Comparison of ENCODE assay signal across 8 cellular contexts in the genomic region with DNA sequence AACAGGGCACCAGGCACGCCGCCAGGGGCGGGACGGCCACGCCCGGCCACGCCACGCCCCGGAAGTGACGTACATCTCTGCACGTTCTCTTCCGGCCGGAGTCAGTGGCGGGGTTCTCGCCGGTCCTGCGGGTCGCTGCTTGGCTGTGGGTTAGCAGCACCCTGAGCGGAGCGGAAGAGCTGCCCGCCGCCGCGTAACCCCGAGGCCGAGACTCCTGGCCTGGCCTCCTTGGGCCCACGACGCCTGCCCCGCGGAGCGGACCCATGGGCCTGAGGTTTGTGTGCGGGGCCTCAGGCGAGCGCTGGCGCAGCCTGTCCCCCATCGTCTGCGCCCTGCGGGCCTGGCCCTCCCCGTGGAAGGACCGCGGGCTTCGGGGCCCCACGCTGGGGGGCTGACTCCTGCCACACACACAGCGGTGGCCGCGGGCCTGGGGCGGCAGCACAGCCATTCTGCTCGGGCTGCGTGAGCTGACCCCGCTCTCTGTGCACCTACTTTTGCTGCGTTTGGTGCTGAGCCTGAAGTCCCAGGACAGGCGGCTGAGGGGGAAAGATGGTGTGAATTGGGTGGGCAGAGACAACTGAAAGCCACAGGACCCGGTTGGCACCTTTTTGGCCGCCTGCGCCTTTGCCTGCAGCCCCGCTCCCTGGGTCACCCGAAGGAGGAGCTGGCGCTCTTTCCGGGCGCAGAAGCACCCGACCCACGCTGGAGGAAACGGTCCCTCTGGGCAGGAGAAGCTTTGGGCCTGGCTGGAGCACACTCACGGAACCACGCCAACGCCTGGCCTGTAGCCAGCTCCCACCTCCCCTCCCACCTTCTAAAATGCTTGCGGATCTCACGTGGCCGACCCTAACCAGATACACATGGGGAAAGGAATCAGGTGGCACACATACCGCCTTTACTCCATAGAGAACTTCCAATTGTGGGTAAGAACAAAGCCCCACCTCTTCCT. TPM values are rescaled to one million over a fixed set of nuclear protein-coding genes. Genes with fewer than 3 reads are reported as not detected.
DNase-seq lines count a peak whose midpoint lies in the region; ATAC-seq and TF ChIP-seq lines count a peak whose summit lies in the region.

No MANE protein-coding gene starts in this region.

- H3K4me3 Mint-ChIP-seq in CD4-positive, alpha-beta T cell, result peak overlapping the region; percentile 93
- H3K4me3 Mint-ChIP-seq in endothelial cell (ENCODE audit: unreplicated experiment) (peak overlapping the region; percentile 92), mesothelial cell of epicardium (peak overlapping the region; percentile 78)

- H3K4me3 ChIP-seq in HUES6 (ENCODE audit: low read depth, low read length), result peak overlapping the region; percentile 86

- no peaks in the 10 kb centered on the region for H3K9me3 Mint-ChIP-seq in CD4-positive, alpha-beta T cell
- H3K9me3 Mint-ChIP-seq in endothelial cell (ENCODE audit: unreplicated experiment), result no peaks in the 10 kb centered on the region
- no peaks in the 10 kb centered on the region for H3K9me3 Mint-ChIP-seq in mesothelial cell of epicardium

- peak overlapping the region; percentile 82 for H3K27ac ChIP-seq in CD4-positive, alpha-beta T cell (ENCODE audit: low read depth, low read length)
- H3K27ac ChIP-seq in HUES6 (ENCODE audit: low read depth, low read length), result peak overlapping the region; percentile 96

- CTCF ChIA-PET in CD4-positive, alpha-beta T cell (lab: Charles Lee), result interaction anchor here (1.2 to 1.5 kb wide), 4 partner anchors 14 to 29 kb away, joined by 4 to 7 read pairs (median 6); a partner anchor contains a TSS

- H3K36me3 Mint-ChIP-seq in CD4-positive, alpha-beta T cell (ENCODE audit: low read depth), result peaks cover 57% of the 10 kb centered on the region
- peaks cover 19% of the 10 kb centered on the region for H3K36me3 Mint-ChIP-seq in endothelial cell (ENCODE audit: low read depth, unreplicated experiment)
- H3K36me3 Mint-ChIP-seq in mesothelial cell of epicardium, result peaks cover 8% of the 10 kb centered on the region

- intact Hi-C loops in CD4-positive, alpha-beta T cell (cut with DNase I, micrococcal nuclease), result loop anchor here (1.0 to 10.0 kb wide), 6 partner anchors 28 to 670 kb away; a partner anchor contains a TSS

- DNase-seq in CD4-positive, alpha-beta T cell, result peak; percentile 93 to 99 (median 96)
- DNase-seq in NOMO-1 treated with dmso at 0.1 percent for 144 hours (lab: John Stamatoyannopoulos, UW; ENCODE audit: unreplicated experiment) (peak; percentile 85), endothelial cell (ENCODE audit: low spot score) (peak; percentile 93), mesothelial cell of epicardium (ENCODE audit: low spot score in 2 of 2, unreplicated experiment in 2 of 2) (peak; percentile 99)
- DNase-seq in activated CD8-positive, alpha-beta memory T cell treated with anti-CD3 and anti-CD28 coated beads, Interleukin-2, amount 50 U/mL, for 24 hours (ENCODE audit: extremely low read depth), result peak; percentile 87
- peak; percentile 94 for DNase-seq in stimulated activated CD8-positive, alpha-beta memory T cell treated with anti-CD3 and anti-CD28 coated beads, Interleukin-15, amount 100 ng/mL, for 1 hour (ENCODE audit: low read depth)

- no peaks in the 10 kb centered on the region for H3K9me3 ChIP-seq in CD4-positive, alpha-beta T cell (ENCODE audit: control insufficient read depth, low read length)
- H3K9me3 ChIP-seq in HUES6 (ENCODE audit: control insufficient read depth, insufficient read depth, low read depth, low read length), result no peaks in the 10 kb centered on the region

- no peak for TF ChIP-seq CTCF in CD4-positive, alpha-beta T cell (IDR thresholded peaks at IDR 0.05)
- no peak for TF ChIP-seq CTCF in endothelial cell (IDR thresholded peaks at IDR 0.05; ENCODE audit: unreplicated experiment)
- no peak for TF ChIP-seq CTCF in mesothelial cell of epicardium (IDR thresholded peaks at IDR 0.05; ENCODE audit: unreplicated experiment)

- peaks cover 21% of the 10 kb centered on the region; the same call in 1 of the 2 replicates for H3K4me1 ChIP-seq in HUES6 (ENCODE audit: control insufficient read depth, insufficient read depth, low read length)

- peak overlapping the region; percentile 94 for H3K27ac Mint-ChIP-seq in CD4-positive, alpha-beta T cell
- H3K27ac Mint-ChIP-seq in endothelial cell (ENCODE audit: unreplicated experiment) (peak overlapping the region; percentile 77), mesothelial cell of epicardium (peak overlapping the region; percentile 88)

- peak overlapping the region; percentile 96 for H3K9ac ChIP-seq in HUES6 (ENCODE audit: low read length)

- ATAC-seq in CD4-positive, alpha-beta T cell (ENCODE audit: poor library complexity), result peak; percentile 58
- ATAC-seq in GM19463 (IDR thresholded peaks at IDR 0.05; ENCODE audit: unreplicated experiment), result peak; percentile 54

- peaks cover 67% of the 10 kb centered on the region for H3K36me3 ChIP-seq in HUES6 (ENCODE audit: control insufficient read depth, insufficient read depth, low read length)

- H3K27me3 ChIP-seq in CD4-positive, alpha-beta T cell (ENCODE audit: control insufficient read depth, insufficient read depth, low read length), result no peaks in the 10 kb centered on the region
- no peaks in the 10 kb centered on the region for H3K27me3 ChIP-seq in HUES6 (ENCODE audit: control insufficient read depth, insufficient read depth, low read length)

- peaks cover 45% of the 10 kb centered on the region for H3K4me1 Mint-ChIP-seq in CD4-positive, alpha-beta T cell (ENCODE audit: low read depth)
- peaks cover 15% of the 10 kb centered on the region for H3K4me1 Mint-ChIP-seq in endothelial cell (ENCODE audit: unreplicated experiment)
- H3K4me1 Mint-ChIP-seq in mesothelial cell of epicardium, result peaks cover 29% of the 10 kb centered on the region

- POLR2A ChIA-PET in CD4-positive, alpha-beta T cell (lab: Charles Lee), result interaction anchor here (0.6 to 4.1 kb wide), 14 partner anchors 9 to 399 kb away, joined by 3 to 51 read pairs (median 4); a partner anchor contains a TSS

- H3K27me3 Mint-ChIP-seq in CD4-positive, alpha-beta T cell, result no peaks in the 10 kb centered on the region
- H3K27me3 Mint-ChIP-seq in endothelial cell (ENCODE audit: unreplicated experiment) (peaks cover 15% of the 10 kb centered on the region), mesothelial cell of epicardium (ENCODE audit: low read depth) (no peaks in the 10 kb centered on the region)

RNA-seq across cellular contexts. Expression of a gene that starts 28.1 kb away (rescaled TPM):
- total RNA-seq in CD4-positive, alpha-beta T cell, result 10 to 100 TPM; 21.8 TPM
- total RNA-seq in endothelial cell (ENCODE audit: unreplicated experiment) (22.9 TPM), mesothelial cell of epicardium (27.3 to 30.5 TPM (median 28.5 TPM) in 3 replicates)

RNA-seq across cellular contexts. Expression of a gene that starts 28.3 kb away (rescaled TPM):
- total RNA-seq in CD4-positive, alpha-beta T cell, result 1 to 10 TPM; 1.2 to 1.8 TPM
- total RNA-seq in endothelial cell (ENCODE audit: unreplicated experiment) (5.9 TPM), mesothelial cell of epicardium (16.2 to 18.4 TPM (median 18.3 TPM) in 3 replicates)

Comparison
In these comparisons a context has a peak if more than half of its experiments do, and no peak if none do; other contexts are left out.
1. Peak in every context shown above with its lines: DNase-seq, ATAC-seq, H3K4me3 ChIP-seq and H3K27ac ChIP-seq.